In the genomic region with DNA sequence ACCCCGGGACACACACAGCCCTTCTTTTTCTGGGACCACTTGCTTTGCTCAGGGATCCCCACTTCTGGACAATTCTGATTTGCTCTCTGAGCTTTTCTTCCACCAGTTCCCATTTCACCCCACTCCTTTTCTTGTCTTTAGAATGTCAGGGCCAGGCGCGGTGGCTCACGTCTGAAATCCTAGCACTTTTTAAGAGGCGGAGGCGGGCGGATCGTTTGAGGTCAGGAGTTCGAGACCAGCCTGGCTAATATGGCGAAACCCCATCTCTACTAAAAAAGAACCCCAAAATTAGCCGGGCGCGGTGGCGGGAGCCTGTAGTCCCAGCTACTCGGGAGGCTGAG, we compare ENCODE assay signal across 8 cellular contexts. TPM values are rescaled to one million over a fixed set of nuclear protein-coding genes. Genes with fewer than 3 reads are reported as not detected.
DNase-seq lines count a peak whose midpoint lies in the region; ATAC-seq and TF ChIP-seq lines count a peak whose summit lies in the region.

No MANE protein-coding gene starts in this region.

- peaks cover 25% of the 10 kb centered on the region for H4K20me1 ChIP-seq in OCI-LY3 (ENCODE audit: insufficient read depth, low read length)

- ATAC-seq in mucosa of descending colon (peak; percentile 3), upper lobe of left lung (ENCODE audit: low FRiP score in 2 of 2) (peak in 1 of 2 donors; percentile 7), HG03045 (IDR thresholded peaks at IDR 0.05; ENCODE audit: unreplicated experiment) (no peak)

- H3K4me3 ChIP-seq in OCI-LY3 (ENCODE audit: low read length) (peak overlapping the region; percentile 88), mucosa of descending colon (peak overlapping the region; percentile 61), upper lobe of left lung (peak overlapping the region; percentile 63 to 86 (median 83))

- H3K27ac ChIP-seq in OCI-LY3 (ENCODE audit: low read length): peak overlapping the region; percentile 87
- H3K27ac ChIP-seq in upper lobe of left lung: peak overlapping the region; percentile 87 to 94 (median 92)

- H3K27me3 ChIP-seq in OCI-LY3 (ENCODE audit: low read depth, low read length): no peaks in the 10 kb centered on the region
- no peaks in the 10 kb centered on the region for H3K27me3 ChIP-seq in upper lobe of left lung

- 0 to 4% methylated on average over 8 to 15 of the region's 15 CpGs for WGBS in upper lobe of left lung, 2 donors

- H3K36me3 ChIP-seq in ES-I3 (ENCODE audit: insufficient read depth, low read length) (no peaks in the 10 kb centered on the region), OCI-LY3 (replicated peaks; ENCODE audit: low read depth, low read length) (peaks cover 9% of the 10 kb centered on the region), mucosa of descending colon (ENCODE audit: low read depth) (no peaks in the 10 kb centered on the region), upper lobe of left lung (no peaks in the 10 kb centered on the region)

- H3K9ac ChIP-seq in ES-I3 (ENCODE audit: low read depth, low read length): peak overlapping the region; percentile 95
- H3K9ac ChIP-seq in OCI-LY3 (ENCODE audit: low read length): peak overlapping the region; percentile 76

- no peak for TF ChIP-seq POLR2A in upper lobe of left lung (IDR thresholded peaks at IDR 0.05)

- TF ChIP-seq CTCF in OCI-LY3 (IDR thresholded peaks at IDR 0.05; ENCODE audit: low read depth, low read length) (no peak), mucosa of descending colon (IDR thresholded peaks at IDR 0.05) (no peak), upper lobe of left lung (IDR thresholded peaks at IDR 0.05) (no peak)

- peak overlapping the region; percentile 75 for H3K4me2 ChIP-seq in OCI-LY3 (ENCODE audit: low read length)

- DNase-seq in central memory CD4-positive, alpha-beta T cell: peak; percentile 2
- DNase-seq in mucosa of descending colon: peak in 2 of 3 donors; percentile 22 to 55
- no peak for DNase-seq in upper lobe of left lung
- no peak for DNase-seq in dedifferentiated amniotic fluid mesenchymal stem cell (ENCODE audit: extremely low spot score)
- DNase-seq in cerebellar cortex (ENCODE audit: low spot score): no peak

- peak overlapping the region; percentile 76; the same call in 1 of the 2 replicates for H2AFZ ChIP-seq in OCI-LY3 (ENCODE audit: low read depth, low read length)

- TF ChIP-seq EP300 in upper lobe of left lung (IDR thresholded peaks at IDR 0.05): no peak

- 0 out of 2 replicates have a peak, but pooled peaks cover 6% of the 10 kb centered on the region for H3K4me1 ChIP-seq in ES-I3 (ENCODE audit: insufficient read depth, low read length)
- peaks cover 24% of the 10 kb centered on the region for H3K4me1 ChIP-seq in OCI-LY3 (ENCODE audit: low read length)
- peaks cover 3% of the 10 kb centered on the region for H3K4me1 ChIP-seq in mucosa of descending colon (ENCODE audit: low read depth)
- H3K4me1 ChIP-seq in upper lobe of left lung: peaks cover 0 to 24% (median 5%) of the 10 kb centered on the region in 4 donors

- intact Hi-C loops in mucosa of descending colon (cut with DNase I, micrococcal nuclease): no loop called here

- H3K9me3 ChIP-seq in ES-I3 (ENCODE audit: control insufficient read depth, insufficient read depth, low read length) (no peaks in the 10 kb centered on the region), OCI-LY3 (ENCODE audit: insufficient read depth, low read length) (no peaks in the 10 kb centered on the region), mucosa of descending colon (no peaks in the 10 kb centered on the region), upper lobe of left lung (no peaks in the 10 kb centered on the region)

- H3K79me2 ChIP-seq in OCI-LY3 (ENCODE audit: low read length): peaks cover 56% of the 10 kb centered on the region

RNA-seq across cellular contexts. Expression of gene USP13, which starts 0.9 kb away (rescaled TPM):
- 1 to 10 TPM; 3.6 to 9.3 (median 5.5) TPM for total RNA-seq in mucosa of descending colon
- total RNA-seq in upper lobe of left lung: 10 to 100 TPM; 14.4 to 34.6 (median 27.8) TPM

RNA-seq across cellular contexts. Expression of gene NDUFB5, which starts 49.2 kb away (rescaled TPM):
- total RNA-seq in mucosa of descending colon: 100 to 1,000 TPM; 123 to 139 (median 138) TPM
- total RNA-seq in upper lobe of left lung: 10 to 100 TPM; 32.6 to 92.2 (median 62.3) TPM

RNA-seq across cellular contexts. Expression of gene MRPL47, which starts 49.3 kb away (rescaled TPM):
- total RNA-seq in mucosa of descending colon (10 to 100 TPM; 26.1 to 36.8 (median 27.3) TPM), upper lobe of left lung (10 to 100 TPM in 5 of 6 donors, 1 to 10 TPM in 1; 3.1 to 27.7 (median 22.9) TPM)

Comparison
In these comparisons a context has a peak if more than half of its experiments do, and no peak if none do; other contexts are left out.
1. DNase-seq: peak in central memory CD4-positive, alpha-beta T cell (single experiment) and mucosa of descending colon (2 of 3); none in upper lobe of left lung (0 of 2), dedifferentiated amniotic fluid mesenchymal stem cell (single experiment) and cerebellar cortex (single experiment).
2. Peak in every context shown above with its lines, with median percentiles within 50 percentile points of each other: H3K4me3 ChIP-seq.